In the genomic region with DNA sequence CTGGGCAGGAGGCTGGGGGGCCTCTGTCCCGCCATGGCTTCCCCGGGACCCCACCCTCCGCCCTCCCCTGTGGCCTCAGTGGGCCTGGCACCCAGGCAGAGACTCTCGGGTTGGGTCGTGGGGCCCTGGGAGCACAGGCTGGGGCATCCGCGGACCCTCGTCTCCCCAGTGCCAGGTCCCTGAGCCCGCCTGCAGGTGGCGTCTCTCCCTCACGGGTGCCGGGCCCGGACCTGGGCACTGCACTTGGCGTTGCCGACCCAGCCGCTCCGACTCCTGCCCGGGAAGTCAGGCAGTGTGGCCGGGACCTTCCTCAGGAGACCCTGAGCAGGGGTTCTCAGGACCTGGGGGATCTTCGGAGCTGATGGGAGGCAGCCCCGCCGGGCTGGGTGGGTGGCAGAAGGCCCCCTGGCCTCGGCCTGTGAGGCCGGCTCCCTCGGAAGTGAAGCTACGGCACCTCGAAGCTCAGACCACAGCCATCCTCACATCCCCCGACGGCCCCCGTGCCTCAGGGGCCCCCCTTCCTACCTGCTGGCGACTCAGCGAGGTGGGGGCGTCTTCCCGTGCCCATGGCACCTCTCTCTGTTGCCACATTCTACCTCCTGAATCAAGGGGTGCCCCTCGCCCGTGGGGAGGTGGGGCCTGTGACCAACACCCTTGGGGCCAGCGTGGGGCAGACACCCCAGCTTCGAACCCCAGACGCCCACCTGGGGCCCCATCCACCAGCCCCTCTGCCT, we compare ENCODE assay signal across 8 cellular contexts. TPM values are rescaled to one million over a fixed set of nuclear protein-coding genes. Genes with fewer than 3 reads are reported as not detected.
DNase-seq lines count a peak whose midpoint lies in the region; ATAC-seq, FAIRE-seq and TF ChIP-seq lines count a peak whose summit lies in the region.

No MANE protein-coding gene starts in this region.

- peaks cover 0 to 3% of the 10 kb centered on the region in 2 experiments for H4K20me1 ChIP-seq in H1 (replicated peaks in 1 of 2; ENCODE audit: control insufficient read depth in 1 of 2, insufficient read depth in 2 of 2, low read length in 2 of 2)

- DNase-seq in DMS153 treated with DMSO at 0.1 percent for 48 hours (lab: John Stamatoyannopoulos, UW; ENCODE audit: unreplicated experiment) (peak; percentile 93), HFF-Myc (ENCODE audit: extremely low read depth, low read depth) (no peak), NCI-H748 treated with DMSO at 0.1 percent for 48 hours (lab: John Stamatoyannopoulos, UW) (peak; percentile 4), H1 (ENCODE audit: low read depth in 1 of 2, low spot score in 2 of 2) (peak; percentile 47 to 94), middle frontal gyrus (ENCODE audit: extremely low spot score, low spot score) (peak; percentile 43)
- peak; percentile 65 to 76 for DNase-seq in activated CD8-positive, alpha-beta memory T cell treated with anti-CD3 and anti-CD28 coated beads for 4 hours (ENCODE audit: low read depth in 2 of 2)
- peak; percentile 67 for DNase-seq in stimulated activated CD8-positive, alpha-beta memory T cell treated with anti-CD3 and anti-CD28 coated beads, Interleukin-15, amount 100 ng/mL, for 24 hours (ENCODE audit: low read depth)

- peak overlapping the region; percentile 90 for H4K8ac ChIP-seq in H1 (ENCODE audit: extremely low read depth, insufficient read depth, low read length)

- H3K27ac ChIP-seq in H1 (ENCODE audit: low read depth, low read length): no peak overlapping the region

- no peak overlapping the region for H3K9ac ChIP-seq in H1 (replicated peaks in 1 of 4; ENCODE audit: extremely low read depth in 1 of 4, low read depth in 3 of 4, low read length in 3 of 4)

- TF ChIP-seq CTCF in HFF-Myc (IDR thresholded peaks at IDR 0.05; ENCODE audit: low read depth, low read length, missing control alignments): peak; percentile 84
- peak in 2 of 3 experiments; percentile 91 to 95; a peak in 3 of 4 replicates for TF ChIP-seq CTCF in H1 (IDR thresholded peaks at IDR 0.05; ENCODE audit: control extremely low read depth in 1 of 3, insufficient read depth in 1 of 3, low read depth in 1 of 3, low read length in 3 of 3)

- H2BK15ac ChIP-seq in H1 (ENCODE audit: low read length): 0 out of 2 replicates have a peak overlapping the region, but pooled peaks have one; percentile 72

- TF ChIP-seq RAD21 in H1 (IDR thresholded peaks at IDR 0.05 in 1 of 2, conservative IDR thresholded peaks at IDR 0.05 in 1 of 2; ENCODE audit: low read depth in 2 of 2, low read length in 2 of 2): peak; percentile 97 to 98

- H2BK120ac ChIP-seq in H1 (replicated peaks; ENCODE audit: low read depth, low read length): peak overlapping the region; percentile 83

- FAIRE-seq in H1 (lab: Jason Lieb, UNC): no peak

- no peaks in the 10 kb centered on the region for H3K23me2 ChIP-seq in H1 (ENCODE audit: low read depth, low read length)

- no peak overlapping the region for H4K5ac ChIP-seq in H1 (ENCODE audit: insufficient read length, low read depth, low read length)

- peaks cover 0 to 8% of the 10 kb centered on the region in 2 experiments; a peak in 1 of 4 replicates for H3K9me3 ChIP-seq in H1 (ENCODE audit: insufficient read depth in 2 of 2, low read depth in 1 of 2, low read length in 1 of 2)

- WGBS in H1 (ENCODE audit: extremely low coverage in 1 of 2, insufficient coverage in 1 of 2, insufficient read length in 1 of 2, insufficient replicate concordance in 2 of 2, low coverage in 1 of 2, low lambda C conversion rate in 2 of 2, missing lambda C conversion rate in 1 of 2), 2 experiments: 40% methylated on average over 27 of the region's 39 CpGs; no CpG with 5 or more reads in 1 of the 2 experiments

- H2AK5ac ChIP-seq in H1 (ENCODE audit: low read depth, low read length): no peak overlapping the region

- H2BK5ac ChIP-seq in H1 (ENCODE audit: low read depth, low read length): no peak overlapping the region

- no peak overlapping the region for H3K56ac ChIP-seq in H1 (replicated peaks; ENCODE audit: insufficient read length, low read depth, low read length)

- no peak overlapping the region for H3K14ac ChIP-seq in H1 (ENCODE audit: insufficient read length)

- no peak for TF ChIP-seq POLR2A in H1 (IDR thresholded peaks at IDR 0.05; ENCODE audit: control extremely low read depth in 1 of 2, low read depth in 2 of 2, low read length in 2 of 2)

- H3K18ac ChIP-seq in H1 (ENCODE audit: extremely low read depth, low read length): peak overlapping the region; percentile 32; the same call in 1 of the 2 replicates

- no peaks in the 10 kb centered on the region for H3K79me1 ChIP-seq in H1 (ENCODE audit: low read depth, low read length)

- ATAC-seq in GM21576 (IDR thresholded peaks at IDR 0.05; ENCODE audit: unreplicated experiment): no peak

- no peak for TF ChIP-seq EP300 in H1 (IDR thresholded peaks at IDR 0.05; ENCODE audit: borderline replicate concordance in 1 of 2, low read depth in 2 of 2, low read length in 2 of 2)

- CTCF ChIA-PET in H1 (lab: Charles Lee; ENCODE audit: partially characterized antibody): interaction anchor here (0.6 to 3.6 kb wide), 63 partner anchors 8 to 249 kb away, joined by 3 to 39 read pairs (median 5); a partner anchor contains a TSS

- POLR2A ChIA-PET in H1 (lab: Charles Lee; ENCODE audit: partially characterized antibody): interaction anchor here (0.6 to 1.1 kb wide), 3 partner anchors 98 to 116 kb away, joined by 3 read pairs; no protein-coding TSS in a partner anchor

- H3K4me1 ChIP-seq in H1 (replicated peaks in 1 of 4; ENCODE audit: control insufficient read depth in 3 of 4, insufficient read depth in 4 of 4, low read length in 3 of 4): peaks cover 0 to 3% (median 2%) of the 10 kb centered on the region in 4 experiments; a peak in 4 of 7 replicates

- no peak overlapping the region for H3K4me3 ChIP-seq in HFF-Myc (replicated peaks; ENCODE audit: low read depth, low read length)
- no peak overlapping the region for H3K4me3 ChIP-seq in H1 (ENCODE audit: extremely low read depth in 1 of 4, insufficient read depth in 2 of 4, low read depth in 3 of 4, low read length in 4 of 4)

- no peak overlapping the region; the same call in 1 of the 2 replicates for H2AFZ ChIP-seq in H1 (ENCODE audit: low read length)

- H4K91ac ChIP-seq in H1 (replicated peaks; ENCODE audit: insufficient read length, low read length): peak overlapping the region; percentile 81

- H3K4me2 ChIP-seq in H1 (ENCODE audit: insufficient read depth in 1 of 2, low read depth in 2 of 2, low read length in 2 of 2): no peak overlapping the region

- no peaks in the 10 kb centered on the region for H3K36me3 ChIP-seq in H1 (ENCODE audit: control insufficient read depth in 2 of 4, insufficient read depth in 4 of 4, low read length in 3 of 4)

- no peak overlapping the region for H2BK20ac ChIP-seq in H1 (ENCODE audit: low read length)

- no peak overlapping the region for H2BK12ac ChIP-seq in H1 (ENCODE audit: low read depth, low read length)

- no peaks in the 10 kb centered on the region for H3K79me2 ChIP-seq in H1 (ENCODE audit: control insufficient read depth in 1 of 2, insufficient read depth in 2 of 2, low read length in 2 of 2)

- peaks cover 2 to 16% (median 13%) of the 10 kb centered on the region in 4 experiments; a peak in 6 of 7 replicates for H3K27me3 ChIP-seq in H1 (replicated peaks in 1 of 4; ENCODE audit: control insufficient read depth in 3 of 4, extremely low read depth in 1 of 4, insufficient read depth in 3 of 4, low read length in 3 of 4)

- H3K4ac ChIP-seq in H1 (replicated peaks; ENCODE audit: insufficient read length, low read depth, low read length): peak overlapping the region; percentile 78

- no peak overlapping the region for H3K23ac ChIP-seq in H1 (ENCODE audit: insufficient read length)

TF ChIP-seq in H1, 55 proteins besides CTCF, POLR2A, EP300 and RAD21 (continues in another document):
- TF ChIP-seq SIN3A (conservative IDR thresholded peaks at IDR 0.05 in 1 of 2, IDR thresholded peaks at IDR 0.05 in 1 of 2; ENCODE audit: low read depth in 1 of 2, low read length in 2 of 2) (no peak), GABPA (IDR thresholded peaks at IDR 0.05; ENCODE audit: borderline replicate concordance, insufficient read depth, low read length) (peak; percentile 89), EZH2 (IDR thresholded peaks at IDR 0.05; ENCODE audit: low read depth, low read length, severe bottlenecking) (peak; percentile 37)
- TF ChIP-seq, protein P1, sequence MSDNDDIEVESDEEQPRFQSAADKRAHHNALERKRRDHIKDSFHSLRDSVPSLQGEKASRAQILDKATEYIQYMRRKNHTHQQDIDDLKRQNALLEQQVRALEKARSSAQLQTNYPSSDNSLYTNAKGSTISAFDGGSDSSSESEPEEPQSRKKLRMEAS (IDR thresholded peaks at IDR 0.05): peak; percentile 39; the same call in 1 of the 2 replicates

RNA-seq across cellular contexts. Expression of a gene that starts 6.4 kb away (rescaled TPM):
- 10.9 and 12.4 TPM in 2 replicates for total RNA-seq in H1 (2021; fragmentation: NEBNext Ultra II Directional; extraction: Animal tissue kit (Norgen Biotek cat#: 25700))
- polyA plus RNA-seq in H1 (2011; rRNA removed): 10.0 and 15.7 TPM in 2 replicates
- polyA plus RNA-seq in H1 (2011; cell fraction: cytosol; rRNA removed): 11.1 TPM
- polyA plus RNA-seq in H1 (2011; cell fraction: nucleus; rRNA removed): 45.2 TPM
- polyA plus RNA-seq in H1 (2012, experiment 1 of 2): 6.7 to 11.8 TPM (median 10.8 TPM) in 4 replicates
- 9.1 TPM for polyA plus RNA-seq in H1 (2012, experiment 2 of 2)
- 8.9 TPM for polyA plus RNA-seq in H1 (2013, experiment 1 of 2)
- 8.4 TPM for polyA plus RNA-seq in H1 (2013, experiment 2 of 2)
- 2.8 and 4.3 TPM in 2 replicates for polyA minus RNA-seq in H1 (2011; rRNA and poly(A)+ RNA removed)
- 5.1 TPM for polyA minus RNA-seq in H1 (2011; cell fraction: cytosol; rRNA and poly(A)+ RNA removed)
- 14.2 TPM for polyA minus RNA-seq in H1 (2011; cell fraction: nucleus; rRNA and poly(A)+ RNA removed)

RNA-seq across cellular contexts. Expression of a gene that starts 48.1 kb away (rescaled TPM):
- total RNA-seq in H1 (2021; fragmentation: NEBNext Ultra II Directional; extraction: Animal tissue kit (Norgen Biotek cat#: 25700)): not detected in 2 replicates
- not detected in 2 replicates for polyA plus RNA-seq in H1 (2011; rRNA removed)
- polyA plus RNA-seq in H1 (2011; cell fraction: cytosol; rRNA removed): not detected
- polyA plus RNA-seq in H1 (2011; cell fraction: nucleus; rRNA removed): not detected
- not detected in 4 replicates for polyA plus RNA-seq in H1 (2012, experiment 1 of 2)
- polyA plus RNA-seq in H1 (2012, experiment 2 of 2): not detected
- 0.02 TPM for polyA plus RNA-seq in H1 (2013, experiment 1 of 2)
- polyA plus RNA-seq in H1 (2013, experiment 2 of 2): not detected
- not detected in 2 replicates for polyA minus RNA-seq in H1 (2011; rRNA and poly(A)+ RNA removed)
- polyA minus RNA-seq in H1 (2011; cell fraction: cytosol; rRNA and poly(A)+ RNA removed): not detected
- 0.40 TPM for polyA minus RNA-seq in H1 (2011; cell fraction: nucleus; rRNA and poly(A)+ RNA removed)

RNA-seq across cellular contexts. Expression of a gene that starts 51.4 kb away (rescaled TPM):
- total RNA-seq in H1 (2021; fragmentation: NEBNext Ultra II Directional; extraction: Animal tissue kit (Norgen Biotek cat#: 25700)): 1.6 and 1.7 TPM in 2 replicates
- polyA plus RNA-seq in H1 (2011; rRNA removed): 1.1 and 2.0 TPM in 2 replicates
- 1.0 TPM for polyA plus RNA-seq in H1 (2011; cell fraction: cytosol; rRNA removed)
- polyA plus RNA-seq in H1 (2011; cell fraction: nucleus; rRNA removed): 3.8 TPM
- polyA plus RNA-seq in H1 (2012, experiment 1 of 2): 0.94 to 4.7 TPM (median 1.1 TPM) in 4 replicates
- 0.24 TPM for polyA plus RNA-seq in H1 (2012, experiment 2 of 2)
- 0.73 TPM for polyA plus RNA-seq in H1 (2013, experiment 1 of 2)
- 0.55 TPM for polyA plus RNA-seq in H1 (2013, experiment 2 of 2)
- 0.51 and 1.3 TPM in 2 replicates for polyA minus RNA-seq in H1 (2011; rRNA and poly(A)+ RNA removed)
- not detected for polyA minus RNA-seq in H1 (2011; cell fraction: cytosol; rRNA and poly(A)+ RNA removed)
- 1.5 TPM for polyA minus RNA-seq in H1 (2011; cell fraction: nucleus; rRNA and poly(A)+ RNA removed)
